Comparison of ENCODE assay signal across 2 cellular contexts in the genomic region with DNA sequence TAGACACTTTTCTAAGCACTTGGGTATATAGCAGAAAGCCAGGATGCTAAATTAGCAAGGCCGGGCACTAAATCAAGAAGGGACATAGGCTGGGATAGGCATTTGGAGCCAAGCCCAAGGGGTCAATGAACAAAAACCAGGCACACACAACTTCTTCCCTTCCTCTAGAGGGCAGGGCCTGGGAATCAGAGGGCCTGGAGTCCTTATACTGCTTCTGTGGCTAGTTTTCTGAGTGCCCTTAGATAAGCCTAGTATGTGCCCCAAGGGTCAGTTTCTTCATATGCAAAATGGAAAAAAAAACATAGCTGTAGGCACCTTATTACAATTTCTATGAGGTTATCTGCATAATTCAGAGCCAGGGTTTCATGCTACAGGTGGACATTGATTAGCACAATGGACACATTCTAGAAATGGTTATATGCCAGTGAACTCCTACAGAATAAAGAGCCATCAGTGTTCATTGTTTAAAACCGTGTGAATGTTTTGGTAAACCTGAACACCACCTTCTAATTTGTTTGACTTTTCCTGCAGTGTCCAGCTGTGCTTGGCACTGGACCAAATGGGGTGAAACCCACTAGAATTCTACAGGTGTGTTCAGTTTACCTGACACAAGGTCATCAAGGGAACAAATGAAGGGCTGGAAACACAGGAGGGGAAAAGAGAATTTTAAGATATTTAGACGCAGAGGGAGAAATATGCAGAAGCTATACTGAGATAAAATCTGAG.
TF ChIP-seq lines count a peak whose summit lies in the region.

No MANE protein-coding gene starts in this region.

TF ChIP-seq in WTC11, 78 proteins besides CTCF, POLR2A, EP300 and RAD21 (continued from another document and continues in another):
- TF ChIP-seq, protein P1, sequence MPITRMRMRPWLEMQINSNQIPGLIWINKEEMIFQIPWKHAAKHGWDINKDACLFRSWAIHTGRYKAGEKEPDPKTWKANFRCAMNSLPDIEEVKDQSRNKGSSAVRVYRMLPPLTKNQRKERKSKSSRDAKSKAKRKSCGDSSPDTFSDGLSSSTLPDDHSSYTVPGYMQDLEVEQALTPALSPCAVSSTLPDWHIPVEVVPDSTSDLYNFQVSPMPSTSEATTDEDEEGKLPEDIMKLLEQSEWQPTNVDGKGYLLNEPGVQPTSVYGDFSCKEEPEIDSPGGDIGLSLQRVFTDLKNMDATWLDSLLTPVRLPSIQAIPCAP (CRISPR knock-in tag; IDR thresholded peaks at IDR 0.05): no peak
- TF ChIP-seq ZNF317 (CRISPR knock-in tag; IDR thresholded peaks at IDR 0.05; ENCODE audit: borderline replicate concordance, low read depth): no peak
- TF ChIP-seq, protein P2, sequence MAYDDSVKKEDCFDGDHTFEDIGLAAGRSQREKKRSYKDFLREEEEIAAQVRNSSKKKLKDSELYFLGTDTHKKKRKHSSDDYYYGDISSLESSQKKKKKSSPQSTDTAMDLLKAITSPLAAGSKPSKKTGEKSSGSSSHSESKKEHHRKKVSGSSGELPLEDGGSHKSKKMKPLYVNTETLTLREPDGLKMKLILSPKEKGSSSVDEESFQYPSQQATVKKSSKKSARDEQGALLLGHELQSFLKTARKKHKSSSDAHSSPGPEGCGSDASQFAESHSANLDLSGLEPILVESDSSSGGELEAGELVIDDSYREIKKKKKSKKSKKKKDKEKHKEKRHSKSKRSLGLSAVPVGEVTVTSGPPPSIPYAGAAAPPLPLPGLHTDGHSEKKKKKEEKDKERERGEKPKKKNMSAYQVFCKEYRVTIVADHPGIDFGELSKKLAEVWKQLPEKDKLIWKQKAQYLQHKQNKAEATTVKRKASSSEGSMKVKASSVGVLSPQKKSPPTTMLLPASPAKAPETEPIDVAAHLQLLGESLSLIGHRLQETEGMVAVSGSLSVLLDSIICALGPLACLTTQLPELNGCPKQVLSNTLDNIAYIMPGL (CRISPR knock-in tag; IDR thresholded peaks at IDR 0.05): no peak
- TF ChIP-seq SOX15 (CRISPR knock-in tag; IDR thresholded peaks at IDR 0.05): no peak
- TF ChIP-seq ATF6 (CRISPR knock-in tag; IDR thresholded peaks at IDR 0.05): no peak
- TF ChIP-seq, protein P3, sequence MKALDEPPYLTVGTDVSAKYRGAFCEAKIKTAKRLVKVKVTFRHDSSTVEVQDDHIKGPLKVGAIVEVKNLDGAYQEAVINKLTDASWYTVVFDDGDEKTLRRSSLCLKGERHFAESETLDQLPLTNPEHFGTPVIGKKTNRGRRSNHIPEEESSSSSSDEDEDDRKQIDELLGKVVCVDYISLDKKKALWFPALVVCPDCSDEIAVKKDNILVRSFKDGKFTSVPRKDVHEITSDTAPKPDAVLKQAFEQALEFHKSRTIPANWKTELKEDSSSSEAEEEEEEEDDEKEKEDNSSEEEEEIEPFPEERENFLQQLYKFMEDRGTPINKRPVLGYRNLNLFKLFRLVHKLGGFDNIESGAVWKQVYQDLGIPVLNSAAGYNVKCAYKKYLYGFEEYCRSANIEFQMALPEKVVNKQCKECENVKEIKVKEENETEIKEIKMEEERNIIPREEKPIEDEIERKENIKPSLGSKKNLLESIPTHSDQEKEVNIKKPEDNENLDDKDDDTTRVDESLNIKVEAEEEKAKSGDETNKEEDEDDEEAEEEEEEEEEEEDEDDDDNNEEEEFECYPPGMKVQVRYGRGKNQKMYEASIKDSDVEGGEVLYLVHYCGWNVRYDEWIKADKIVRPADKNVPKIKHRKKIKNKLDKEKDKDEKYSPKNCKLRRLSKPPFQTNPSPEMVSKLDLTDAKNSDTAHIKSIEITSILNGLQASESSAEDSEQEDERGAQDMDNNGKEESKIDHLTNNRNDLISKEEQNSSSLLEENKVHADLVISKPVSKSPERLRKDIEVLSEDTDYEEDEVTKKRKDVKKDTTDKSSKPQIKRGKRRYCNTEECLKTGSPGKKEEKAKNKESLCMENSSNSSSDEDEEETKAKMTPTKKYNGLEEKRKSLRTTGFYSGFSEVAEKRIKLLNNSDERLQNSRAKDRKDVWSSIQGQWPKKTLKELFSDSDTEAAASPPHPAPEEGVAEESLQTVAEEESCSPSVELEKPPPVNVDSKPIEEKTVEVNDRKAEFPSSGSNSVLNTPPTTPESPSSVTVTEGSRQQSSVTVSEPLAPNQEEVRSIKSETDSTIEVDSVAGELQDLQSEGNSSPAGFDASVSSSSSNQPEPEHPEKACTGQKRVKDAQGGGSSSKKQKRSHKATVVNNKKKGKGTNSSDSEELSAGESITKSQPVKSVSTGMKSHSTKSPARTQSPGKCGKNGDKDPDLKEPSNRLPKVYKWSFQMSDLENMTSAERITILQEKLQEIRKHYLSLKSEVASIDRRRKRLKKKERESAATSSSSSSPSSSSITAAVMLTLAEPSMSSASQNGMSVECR (CRISPR knock-in tag; IDR thresholded peaks at IDR 0.05; ENCODE audit: borderline replicate concordance): no peak
- no peak for TF ChIP-seq NR3C1 (CRISPR knock-in tag; conservative IDR thresholded peaks at IDR 0.05; ENCODE audit: low read depth)
- no peak for TF ChIP-seq OVOL2 (CRISPR knock-in tag; IDR thresholded peaks at IDR 0.05; ENCODE audit: borderline replicate concordance)
- TF ChIP-seq, protein P4, sequence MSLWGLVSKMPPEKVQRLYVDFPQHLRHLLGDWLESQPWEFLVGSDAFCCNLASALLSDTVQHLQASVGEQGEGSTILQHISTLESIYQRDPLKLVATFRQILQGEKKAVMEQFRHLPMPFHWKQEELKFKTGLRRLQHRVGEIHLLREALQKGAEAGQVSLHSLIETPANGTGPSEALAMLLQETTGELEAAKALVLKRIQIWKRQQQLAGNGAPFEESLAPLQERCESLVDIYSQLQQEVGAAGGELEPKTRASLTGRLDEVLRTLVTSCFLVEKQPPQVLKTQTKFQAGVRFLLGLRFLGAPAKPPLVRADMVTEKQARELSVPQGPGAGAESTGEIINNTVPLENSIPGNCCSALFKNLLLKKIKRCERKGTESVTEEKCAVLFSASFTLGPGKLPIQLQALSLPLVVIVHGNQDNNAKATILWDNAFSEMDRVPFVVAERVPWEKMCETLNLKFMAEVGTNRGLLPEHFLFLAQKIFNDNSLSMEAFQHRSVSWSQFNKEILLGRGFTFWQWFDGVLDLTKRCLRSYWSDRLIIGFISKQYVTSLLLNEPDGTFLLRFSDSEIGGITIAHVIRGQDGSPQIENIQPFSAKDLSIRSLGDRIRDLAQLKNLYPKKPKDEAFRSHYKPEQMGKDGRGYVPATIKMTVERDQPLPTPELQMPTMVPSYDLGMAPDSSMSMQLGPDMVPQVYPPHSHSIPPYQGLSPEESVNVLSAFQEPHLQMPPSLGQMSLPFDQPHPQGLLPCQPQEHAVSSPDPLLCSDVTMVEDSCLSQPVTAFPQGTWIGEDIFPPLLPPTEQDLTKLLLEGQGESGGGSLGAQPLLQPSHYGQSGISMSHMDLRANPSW (CRISPR knock-in tag; conservative IDR thresholded peaks at IDR 0.05; ENCODE audit: low read depth): no peak
- TF ChIP-seq SMAD3 (CRISPR knock-in tag; IDR thresholded peaks at IDR 0.05; ENCODE audit: borderline replicate concordance): no peak

TF ChIP-seq in SK-N-SH, 30 proteins besides CTCF, POLR2A, EP300 and RAD21 (continued from another document):
- TF ChIP-seq IRF3 (IDR thresholded peaks at IDR 0.05; ENCODE audit: low read depth, low read length): no peak
- no peak for TF ChIP-seq POLR2AphosphoS5 (IDR thresholded peaks at IDR 0.05; ENCODE audit: low read depth, low read length)
- TF ChIP-seq SIN3A (IDR thresholded peaks at IDR 0.05; ENCODE audit: borderline replicate concordance, low read depth, low read length): no peak
- TF ChIP-seq CHD2 (IDR thresholded peaks at IDR 0.05; ENCODE audit: low read length, partially characterized antibody): no peak
- TF ChIP-seq FOXJ3 (CRISPR knock-in tag; IDR thresholded peaks at IDR 0.05): no peak
- TF ChIP-seq, protein P5, sequence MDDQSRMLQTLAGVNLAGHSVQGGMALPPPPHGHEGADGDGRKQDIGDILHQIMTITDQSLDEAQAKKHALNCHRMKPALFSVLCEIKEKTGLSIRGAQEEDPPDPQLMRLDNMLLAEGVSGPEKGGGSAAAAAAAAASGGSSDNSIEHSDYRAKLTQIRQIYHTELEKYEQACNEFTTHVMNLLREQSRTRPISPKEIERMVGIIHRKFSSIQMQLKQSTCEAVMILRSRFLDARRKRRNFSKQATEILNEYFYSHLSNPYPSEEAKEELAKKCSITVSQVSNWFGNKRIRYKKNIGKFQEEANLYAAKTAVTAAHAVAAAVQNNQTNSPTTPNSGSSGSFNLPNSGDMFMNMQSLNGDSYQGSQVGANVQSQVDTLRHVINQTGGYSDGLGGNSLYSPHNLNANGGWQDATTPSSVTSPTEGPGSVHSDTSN (IDR thresholded peaks at IDR 0.05): no peak
